ENCODE assay signal across 12 cellular contexts in the genomic region with DNA sequence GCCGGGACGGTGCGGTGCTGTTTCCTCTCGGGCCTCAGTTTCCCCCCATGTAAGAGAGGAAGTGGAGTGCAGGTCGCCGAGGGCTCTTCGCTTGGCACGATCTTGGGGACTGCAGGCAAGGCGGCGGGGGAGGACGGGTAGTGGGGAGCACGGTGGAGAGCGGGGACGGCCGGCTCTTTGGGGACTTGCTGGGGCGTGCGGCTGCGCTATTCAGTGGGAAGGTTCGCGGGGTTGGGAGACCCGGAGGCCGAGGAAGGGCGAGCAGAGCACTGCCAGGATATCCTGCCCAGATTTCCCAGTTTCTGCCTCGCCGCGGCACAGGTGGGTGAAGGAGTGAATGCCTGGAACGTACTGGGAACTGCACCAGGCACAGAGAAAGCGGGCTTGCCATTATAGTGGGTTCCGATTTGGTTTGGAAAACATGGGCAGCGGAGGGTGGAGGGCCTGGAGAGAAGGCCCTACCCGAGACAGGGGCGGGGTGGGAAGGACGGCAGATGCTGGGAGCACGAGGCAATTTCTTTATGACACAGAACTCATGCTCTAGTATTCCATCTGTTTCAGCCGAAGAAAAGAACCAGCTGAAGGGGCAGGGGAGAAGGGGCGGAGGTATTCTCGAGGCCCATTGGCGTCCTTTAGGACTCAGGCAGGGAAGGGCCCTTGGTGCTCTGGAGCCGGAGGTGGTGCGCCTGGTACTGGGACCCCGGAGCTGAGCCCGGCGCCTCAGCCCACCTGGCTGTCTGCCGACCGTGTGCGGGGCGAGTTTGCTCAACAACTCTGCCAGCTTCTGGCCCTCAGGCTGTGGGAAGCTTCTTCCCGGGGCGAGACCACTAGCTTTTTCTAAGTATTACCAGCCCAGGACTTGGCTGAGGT. TPM values are rescaled to one million over a fixed set of nuclear protein-coding genes. Genes with fewer than 3 reads are reported as not detected.
DNase-seq lines count a peak whose midpoint lies in the region; TF ChIP-seq lines count a peak whose summit lies in the region.
"Had no signal": no experiment of that assay in that cellular context is flagged by ENCODE, and none has a peak within 500 bp of the region (broad histone marks: within the 10 kb centered on the region; RNA-seq: fewer than 3 reads in every experiment).

No MANE protein-coding gene starts in this region.

- peak overlapping the region; percentile 50 for H3K4me3 ChIP-seq in left ventricle myocardium inferior
- H3K4me3 ChIP-seq in vagina: peak overlapping the region; percentile 23 to 28
- H3K4me3 ChIP-seq: BLaER1 had no signal

- TF ChIP-seq CTCF in left ventricle myocardium inferior (IDR thresholded peaks at IDR 0.05; ENCODE audit: borderline replicate concordance) (no peak), endothelial cell (IDR thresholded peaks at IDR 0.05; ENCODE audit: unreplicated experiment) (no peak), mesothelial cell of epicardium (IDR thresholded peaks at IDR 0.05; ENCODE audit: unreplicated experiment) (no peak), vagina (IDR thresholded peaks at IDR 0.05) (no peak)

- H3K27ac Mint-ChIP-seq in endothelial cell (ENCODE audit: unreplicated experiment): no peak overlapping the region
- H3K27ac Mint-ChIP-seq in mesothelial cell of epicardium: no peak overlapping the region
- H3K27ac Mint-ChIP-seq: activated naive CD4-positive, alpha-beta T cell treated with anti-CD3 and anti-CD28 coated beads for 36 hours; immature natural killer cell had no signal

- H3K36me3 Mint-ChIP-seq in endothelial cell (ENCODE audit: low read depth, unreplicated experiment) (no peaks in the 10 kb centered on the region), mesothelial cell of epicardium (no peaks in the 10 kb centered on the region)
- H3K36me3 Mint-ChIP-seq: immature natural killer cell had no signal

- H3K9me3 Mint-ChIP-seq in endothelial cell (ENCODE audit: unreplicated experiment) (no peaks in the 10 kb centered on the region), mesothelial cell of epicardium (no peaks in the 10 kb centered on the region)
- H3K9me3 Mint-ChIP-seq: activated naive CD4-positive, alpha-beta T cell treated with anti-CD3 and anti-CD28 coated beads for 36 hours; immature natural killer cell had no signal

- intact Hi-C loops in left ventricle myocardium inferior (cut with micrococcal nuclease): no loop called here
- intact Hi-C loops in cardiac septum (cut with DNase I): no loop called here
- intact Hi-C loops in vagina (cut with DNase I): no loop called here

- DNase-seq in left ventricle myocardium inferior (no peak), cardiac septum (ENCODE audit: low spot score) (no peak), endothelial cell (ENCODE audit: low spot score) (peak; percentile 53), mesothelial cell of epicardium (ENCODE audit: low spot score in 2 of 2, unreplicated experiment in 2 of 2) (no peak), vagina (ENCODE audit: extremely low spot score in 2 of 2) (no peak), OCI-M2 (lab: John Stamatoyannopoulos, UW; ENCODE audit: unreplicated experiment) (no peak), NCI-H146 (lab: John Stamatoyannopoulos, UW) (no peak), NCI-H2227 treated with DMSO at 0.1 percent for 48 hours (lab: John Stamatoyannopoulos, UW) (no peak)
- DNase-seq: activated naive CD4-positive, alpha-beta T cell treated with anti-CD3 and anti-CD28 coated beads for 36 hours; immature natural killer cell had no signal

- H3K27me3 ChIP-seq in left ventricle myocardium inferior (ENCODE audit: low read depth) (peaks cover 75% of the 10 kb centered on the region), vagina (no peaks in the 10 kb centered on the region)
- H3K27me3 ChIP-seq: BLaER1 had no signal

- TF ChIP-seq POLR2A in vagina (IDR thresholded peaks at IDR 0.05): no peak

- no peaks in the 10 kb centered on the region for H3K9me3 ChIP-seq in left ventricle myocardium inferior (replicated peaks)
- H3K9me3 ChIP-seq in vagina: no peaks in the 10 kb centered on the region
- H3K9me3 ChIP-seq: BLaER1 had no signal

- H3K36me3 ChIP-seq in left ventricle myocardium inferior: no peaks in the 10 kb centered on the region
- H3K36me3 ChIP-seq in vagina: no peaks in the 10 kb centered on the region
- H3K36me3 ChIP-seq: BLaER1 had no signal

- H3K4me1 Mint-ChIP-seq in endothelial cell (ENCODE audit: unreplicated experiment) (peaks cover 15% of the 10 kb centered on the region), mesothelial cell of epicardium (peaks cover 17% of the 10 kb centered on the region)
- H3K4me1 Mint-ChIP-seq: immature natural killer cell had no signal

- peak overlapping the region; percentile 88 for H3K4me3 Mint-ChIP-seq in endothelial cell (ENCODE audit: unreplicated experiment)
- peak overlapping the region; percentile 71 for H3K4me3 Mint-ChIP-seq in mesothelial cell of epicardium
- H3K4me3 Mint-ChIP-seq: activated naive CD4-positive, alpha-beta T cell treated with anti-CD3 and anti-CD28 coated beads for 36 hours; immature natural killer cell had no signal

- H3K27me3 Mint-ChIP-seq in endothelial cell (ENCODE audit: unreplicated experiment): peaks cover 20% of the 10 kb centered on the region
- H3K27me3 Mint-ChIP-seq in mesothelial cell of epicardium (ENCODE audit: low read depth): peaks cover 78% of the 10 kb centered on the region

- H3K27ac ChIP-seq in left ventricle myocardium inferior (replicated peaks) (no peak overlapping the region), vagina (no peak overlapping the region)
- H3K27ac ChIP-seq: BLaER1 had no signal

- peaks cover 16% of the 10 kb centered on the region for H3K4me1 ChIP-seq in left ventricle myocardium inferior
- peaks cover 20% of the 10 kb centered on the region for H3K4me1 ChIP-seq in vagina
- H3K4me1 ChIP-seq: BLaER1 had no signal

RNA-seq across cellular contexts. Expression of gene PCSK9, which starts 1.0 kb away (rescaled TPM):
- total RNA-seq in left ventricle myocardium inferior: not detected
- total RNA-seq in cardiac septum: not detected
- 6.8 TPM for total RNA-seq in endothelial cell (ENCODE audit: unreplicated experiment)
- total RNA-seq in mesothelial cell of epicardium: 1.4 to 1.6 TPM (median 1.6 TPM) in 3 replicates
- total RNA-seq in vagina: 0.25 TPM
- total RNA-seq: activated naive CD4-positive, alpha-beta T cell treated with anti-CD3 and anti-CD28 coated beads for 36 hours had no signal

RNA-seq across cellular contexts. Expression of gene BSND, which starts 41.6 kb away (rescaled TPM):
- total RNA-seq in left ventricle myocardium inferior: not detected
- total RNA-seq in cardiac septum: not detected
- total RNA-seq in endothelial cell (ENCODE audit: unreplicated experiment): not detected
- 0.05 to 0.09 TPM (median 0.09 TPM) in 3 replicates for total RNA-seq in mesothelial cell of epicardium
- not detected for total RNA-seq in vagina
- total RNA-seq: activated naive CD4-positive, alpha-beta T cell treated with anti-CD3 and anti-CD28 coated beads for 36 hours; M059J had no signal

RNA-seq across cellular contexts. Expression of gene TMEM61, which starts 59.9 kb away (rescaled TPM):
- not detected for total RNA-seq in left ventricle myocardium inferior
- total RNA-seq in cardiac septum: not detected
- not detected for total RNA-seq in endothelial cell (ENCODE audit: unreplicated experiment)
- 0.31 to 0.47 TPM (median 0.34 TPM) in 3 replicates for total RNA-seq in mesothelial cell of epicardium
- 3.4 TPM for total RNA-seq in vagina
- total RNA-seq: activated naive CD4-positive, alpha-beta T cell treated with anti-CD3 and anti-CD28 coated beads for 36 hours; M059J had no signal
